Comparison of ENCODE assay signal across 8 cellular contexts in genomic region chr21:46229133-46229922, GRCh38. TPM values are rescaled to one million over a fixed set of nuclear protein-coding genes. Genes with fewer than 3 reads are reported as not detected.
DNase-seq lines count a peak whose midpoint lies in the region; ATAC-seq, FAIRE-seq and TF ChIP-seq lines count a peak whose summit lies in the region.

No MANE protein-coding gene starts in this region.

- dilution Hi-C loops in endothelial cell of umbilical vein (cut with MboI; ENCODE audit: extremely low pct_ligation_motif_present, low sequenced_read_pairs), result no loop called here

- H3K27ac Mint-ChIP-seq in natural killer cell treated with Interleukin-12 subunit alpha and Interleukin-12 subunit beta and Interleukin-15 and Interleukin-18, amount 100 ng/mL, for 72 hours, result peak overlapping the region; percentile 66 to 78

- FAIRE-seq in endothelial cell of umbilical vein (lab: Jason Lieb, UNC), result peak; percentile 42

- H3K9me1 ChIP-seq in endothelial cell of umbilical vein (replicated peaks; ENCODE audit: control insufficient read depth, extremely low read depth, insufficient read depth, low read length), result no peaks in the 10 kb centered on the region

- H4K20me1 ChIP-seq in endothelial cell of umbilical vein (replicated peaks; ENCODE audit: control insufficient read depth, extremely low read depth, insufficient read depth, low read length), result no peaks in the 10 kb centered on the region

- H3K9ac ChIP-seq in SK-N-MC (ENCODE audit: insufficient read length), result peak overlapping the region; percentile 91
- H3K9ac ChIP-seq in endothelial cell of umbilical vein (replicated peaks; ENCODE audit: extremely low read depth, insufficient read depth, low read length), result peak overlapping the region; percentile 49

- H3K36me3 Mint-ChIP-seq in natural killer cell treated with Interleukin-12 subunit alpha and Interleukin-12 subunit beta and Interleukin-15 and Interleukin-18, amount 100 ng/mL, for 72 hours, result peaks cover 17% of the 10 kb centered on the region

- peak overlapping the region; percentile 67 for H3K27ac ChIP-seq in HL-60 (replicated peaks)
- H3K27ac ChIP-seq in SK-N-MC, result peak overlapping the region; percentile 77; the same call in 1 of the 2 replicates
- H3K27ac ChIP-seq in endothelial cell of umbilical vein (ENCODE audit: insufficient read depth, low read depth, low read length), result no peak overlapping the region

- H3K4me3 ChIP-seq in HL-60 (replicated peaks; ENCODE audit: insufficient read depth, low read length) (peak overlapping the region; percentile 70), SK-N-MC (peak overlapping the region; percentile 91), endothelial cell of umbilical vein (replicated peaks in 1 of 3; ENCODE audit: insufficient read depth in 1 of 3, low read depth in 1 of 3, low read length in 3 of 3) (peak overlapping the region; percentile 41 to 65 (median 56))

- H2AFZ ChIP-seq in endothelial cell of umbilical vein (ENCODE audit: low read depth, low read length), result peak overlapping the region; percentile 84

- POLR2A ChIA-PET in endothelial cell of umbilical vein (lab: Charles Lee), result no interaction called here

- peak; percentile 21 for ATAC-seq in GM19395 (IDR thresholded peaks at IDR 0.05; ENCODE audit: unreplicated experiment)
- ATAC-seq in natural killer cell treated with Interleukin-12 subunit alpha and Interleukin-12 subunit beta and Interleukin-15 and Interleukin-18, amount 100 ng/mL, for 72 hours, result peak; percentile 66 to 69

- H3K27me3 ChIP-seq in HL-60 (ENCODE audit: insufficient read depth, poor library complexity, severe bottlenecking), result no peaks in the 10 kb centered on the region
- no peaks in the 10 kb centered on the region for H3K27me3 ChIP-seq in endothelial cell of umbilical vein (ENCODE audit: control insufficient read depth in 2 of 2, insufficient read depth in 2 of 2, low read length in 2 of 2)

- no peak for TF ChIP-seq POLR2A in endothelial cell of umbilical vein (IDR thresholded peaks at IDR 0.05; ENCODE audit: low read depth, low read length)

- intact Hi-C loops in endothelial cell of umbilical vein (cut with micrococcal nuclease), result loop anchor here (2.0 to 5.0 kb wide), 4 partner anchors 55 to 257 kb away; partner anchors contain the start of genes MCM3AP and PCNT

- no peak for TF ChIP-seq CTCF in HL-60 (IDR thresholded peaks at IDR 0.05; ENCODE audit: insufficient read depth, low read length)
- peak; percentile 23 to 69 for TF ChIP-seq CTCF in endothelial cell of umbilical vein (IDR thresholded peaks at IDR 0.05; ENCODE audit: extremely low read depth in 1 of 2, insufficient read depth in 1 of 2, low read depth in 1 of 2, low read length in 2 of 2)

- H3K79me2 ChIP-seq in endothelial cell of umbilical vein (ENCODE audit: control insufficient read depth, insufficient read depth, low read length), result peaks cover 35% of the 10 kb centered on the region

- H3K4me1 ChIP-seq in endothelial cell of umbilical vein (ENCODE audit: control insufficient read depth, extremely low read depth, insufficient read depth, low read length), result peaks cover 22% of the 10 kb centered on the region

- BruUV-seq in endothelial cell of umbilical vein (replicated peaks; lab: Mats Ljungman, UMichigan), result no TSS peak

- peak; percentile 25 for DNase-seq in DMS53 treated with DMSO at 0.1 percent for 48 hours (lab: John Stamatoyannopoulos, UW; ENCODE audit: unreplicated experiment)
- peak; percentile 5 to 62 for DNase-seq in HL-60 (ENCODE audit: low read depth in 1 of 2, low spot score in 1 of 2)
- DNase-seq in SK-N-MC (ENCODE audit: low read depth, low spot score), result no peak
- DNase-seq in endothelial cell of umbilical vein (ENCODE audit: low read depth, low spot score), result peak; percentile 51
- DNase-seq in natural killer cell treated with Interleukin-12 subunit alpha and Interleukin-12 subunit beta and Interleukin-15 and Interleukin-18, amount 100 ng/mL, for 72 hours (ENCODE audit: low spot score), result no peak
- no peak for DNase-seq in kidney glomerular epithelial cell (lab: John Stamatoyannopoulos, UW)
- no peak for DNase-seq in AG08395 (ENCODE audit: low spot score)

- H3K9me3 Mint-ChIP-seq in natural killer cell treated with Interleukin-12 subunit alpha and Interleukin-12 subunit beta and Interleukin-15 and Interleukin-18, amount 100 ng/mL, for 72 hours, result no peaks in the 10 kb centered on the region

- H3K36me3 ChIP-seq in SK-N-MC (ENCODE audit: insufficient read depth, low read length) (peaks cover 55% of the 10 kb centered on the region), endothelial cell of umbilical vein (ENCODE audit: control insufficient read depth in 2 of 2, extremely low read depth in 1 of 2, insufficient read depth in 2 of 2, low read length in 2 of 2) (peaks cover 4 to 7% of the 10 kb centered on the region in 2 experiments)

- H3K4me1 Mint-ChIP-seq in natural killer cell treated with Interleukin-12 subunit alpha and Interleukin-12 subunit beta and Interleukin-15 and Interleukin-18, amount 100 ng/mL, for 72 hours (ENCODE audit: low read depth in 2 of 2), result peaks cover 57 to 67% of the 10 kb centered on the region in 2 donors

- peak overlapping the region; percentile 86 for H3K4me3 Mint-ChIP-seq in natural killer cell treated with Interleukin-12 subunit alpha and Interleukin-12 subunit beta and Interleukin-15 and Interleukin-18, amount 100 ng/mL, for 72 hours

- no peaks in the 10 kb centered on the region for H3K9me3 ChIP-seq in SK-N-MC (ENCODE audit: low read depth, low read length)
- no peaks in the 10 kb centered on the region for H3K9me3 ChIP-seq in endothelial cell of umbilical vein (replicated peaks; ENCODE audit: control insufficient read depth, insufficient read depth, low read length)

- CTCF ChIA-PET in endothelial cell of umbilical vein (lab: Charles Lee), result interaction anchor here (0.8 to 2.2 kb wide), 3 partner anchors 76 to 86 kb away, joined by 3 to 12 read pairs (median 7); no protein-coding TSS in a partner anchor

- H3K4me2 ChIP-seq in endothelial cell of umbilical vein (ENCODE audit: insufficient read depth, low read length), result peak overlapping the region; percentile 56

- H3K27me3 Mint-ChIP-seq in natural killer cell treated with Interleukin-12 subunit alpha and Interleukin-12 subunit beta and Interleukin-15 and Interleukin-18, amount 100 ng/mL, for 72 hours, result no peaks in the 10 kb centered on the region

TF ChIP-seq in endothelial cell of umbilical vein, 7 proteins besides CTCF, POLR2A, EP300 and RAD21 (continues in another document):
- TF ChIP-seq POLR2AphosphoS5 (IDR thresholded peaks at IDR 0.05; ENCODE audit: insufficient read depth, low read depth, low read length) (no peak), MAX (IDR thresholded peaks at IDR 0.05; ENCODE audit: insufficient read depth, insufficient read length) (no peak)

RNA-seq across cellular contexts. Expression of gene LSS, which starts 0.8 kb away (rescaled TPM):
- 141 TPM in 2 replicates for total RNA-seq in endothelial cell of umbilical vein
- 120 and 132 TPM in 2 replicates for polyA plus RNA-seq in endothelial cell of umbilical vein
- 61.0 and 68.1 TPM in 2 replicates for polyA plus RNA-seq in endothelial cell of umbilical vein (2011; cell fraction: cytosol; rRNA removed)
- polyA plus RNA-seq in endothelial cell of umbilical vein (2011; cell fraction: nucleus; rRNA removed), result 219 and 279 TPM in 2 replicates
- polyA plus RNA-seq in endothelial cell of umbilical vein (2012), result 46.0 and 49.7 TPM in 2 replicates
- polyA minus RNA-seq in endothelial cell of umbilical vein, result 126 and 151 TPM in 2 replicates
- polyA minus RNA-seq in endothelial cell of umbilical vein (2011; cell fraction: cytosol; rRNA and poly(A)+ RNA removed), result 14.0 TPM
- 70.4 and 87.6 TPM in 2 replicates for polyA minus RNA-seq in endothelial cell of umbilical vein (2011; cell fraction: nucleus; rRNA and poly(A)+ RNA removed)
- 10 to 100 TPM; 32.6 to 54.4 TPM for total RNA-seq in natural killer cell treated with Interleukin-12 subunit alpha and Interleukin-12 subunit beta and Interleukin-15 and Interleukin-18, amount 100 ng/mL, for 72 hours

RNA-seq across cellular contexts. Expression of gene SPATC1L, which starts 45.1 kb away (rescaled TPM):
- total RNA-seq in endothelial cell of umbilical vein, result 15.3 and 31.7 TPM in 2 replicates
- 11.5 and 14.6 TPM in 2 replicates for polyA plus RNA-seq in endothelial cell of umbilical vein
- 10.2 and 16.5 TPM in 2 replicates for polyA plus RNA-seq in endothelial cell of umbilical vein (2011; cell fraction: cytosol; rRNA removed)
- 6.4 and 9.8 TPM in 2 replicates for polyA plus RNA-seq in endothelial cell of umbilical vein (2011; cell fraction: nucleus; rRNA removed)
- polyA plus RNA-seq in endothelial cell of umbilical vein (2012), result 18.3 and 18.4 TPM in 2 replicates
- polyA minus RNA-seq in endothelial cell of umbilical vein, result 5.2 and 6.1 TPM in 2 replicates
- polyA minus RNA-seq in endothelial cell of umbilical vein (2011; cell fraction: cytosol; rRNA and poly(A)+ RNA removed), result 5.9 TPM
- polyA minus RNA-seq in endothelial cell of umbilical vein (2011; cell fraction: nucleus; rRNA and poly(A)+ RNA removed), result 2.5 and 5.8 TPM in 2 replicates
- 1 to 10 TPM in 1 of 2 donors, not detected in 1; 5.0 TPM for total RNA-seq in natural killer cell treated with Interleukin-12 subunit alpha and Interleukin-12 subunit beta and Interleukin-15 and Interleukin-18, amount 100 ng/mL, for 72 hours

RNA-seq across cellular contexts. Expression of gene MCM3AP, which starts 56.1 kb away (rescaled TPM):
- total RNA-seq in endothelial cell of umbilical vein, result 106 and 115 TPM in 2 replicates
- 35.4 and 37.9 TPM in 2 replicates for polyA plus RNA-seq in endothelial cell of umbilical vein
- polyA plus RNA-seq in endothelial cell of umbilical vein (2011; cell fraction: cytosol; rRNA removed), result 32.3 and 32.9 TPM in 2 replicates
- 175 and 178 TPM in 2 replicates for polyA plus RNA-seq in endothelial cell of umbilical vein (2011; cell fraction: nucleus; rRNA removed)
- 58.8 and 60.0 TPM in 2 replicates for polyA plus RNA-seq in endothelial cell of umbilical vein (2012)
- 64.6 and 78.3 TPM in 2 replicates for polyA minus RNA-seq in endothelial cell of umbilical vein
- 54.2 TPM for polyA minus RNA-seq in endothelial cell of umbilical vein (2011; cell fraction: cytosol; rRNA and poly(A)+ RNA removed)
- 117 and 125 TPM in 2 replicates for polyA minus RNA-seq in endothelial cell of umbilical vein (2011; cell fraction: nucleus; rRNA and poly(A)+ RNA removed)
- 100 to 1,000 TPM; 161 to 193 TPM for total RNA-seq in natural killer cell treated with Interleukin-12 subunit alpha and Interleukin-12 subunit beta and Interleukin-15 and Interleukin-18, amount 100 ng/mL, for 72 hours

RNA-seq across cellular contexts. Expression of gene YBEY, which starts 56.8 kb away (rescaled TPM):
- total RNA-seq in endothelial cell of umbilical vein, result 6.1 and 10.5 TPM in 2 replicates
- polyA plus RNA-seq in endothelial cell of umbilical vein, result 12.4 and 15.3 TPM in 2 replicates
- 16.5 and 16.8 TPM in 2 replicates for polyA plus RNA-seq in endothelial cell of umbilical vein (2011; cell fraction: cytosol; rRNA removed)
- 7.9 and 12.4 TPM in 2 replicates for polyA plus RNA-seq in endothelial cell of umbilical vein (2011; cell fraction: nucleus; rRNA removed)
- 14.5 and 15.6 TPM in 2 replicates for polyA plus RNA-seq in endothelial cell of umbilical vein (2012)
- 3.4 and 5.9 TPM in 2 replicates for polyA minus RNA-seq in endothelial cell of umbilical vein
- polyA minus RNA-seq in endothelial cell of umbilical vein (2011; cell fraction: cytosol; rRNA and poly(A)+ RNA removed), result 6.9 TPM
- 3.9 and 5.0 TPM in 2 replicates for polyA minus RNA-seq in endothelial cell of umbilical vein (2011; cell fraction: nucleus; rRNA and poly(A)+ RNA removed)
- total RNA-seq in natural killer cell treated with Interleukin-12 subunit alpha and Interleukin-12 subunit beta and Interleukin-15 and Interleukin-18, amount 100 ng/mL, for 72 hours, result 10 to 100 TPM in 1 of 2 donors, 1 to 10 TPM in 1; 8.1 to 10.9 TPM

Comparison
In these comparisons a context has a peak if more than half of its experiments do, and no peak if none do; other contexts are left out.
1. DNase-seq: peak in DMS53 treated with DMSO at 0.1 percent for 48 hours (single experiment), HL-60 (2 of 2) and endothelial cell of umbilical vein (single experiment); none in SK-N-MC (single experiment), natural killer cell treated with Interleukin-12 subunit alpha and Interleukin-12 subunit beta and Interleukin-15 and Interleukin-18, amount 100 ng/mL, for 72 hours (single experiment), kidney glomerular epithelial cell (single experiment) and AG08395 (single experiment).
2. Peak in every context shown above with its lines, with median percentiles within 50 percentile points of each other: H3K4me3 ChIP-seq.